ENCODE assay signal across 1 cellular context in the genomic region with DNA sequence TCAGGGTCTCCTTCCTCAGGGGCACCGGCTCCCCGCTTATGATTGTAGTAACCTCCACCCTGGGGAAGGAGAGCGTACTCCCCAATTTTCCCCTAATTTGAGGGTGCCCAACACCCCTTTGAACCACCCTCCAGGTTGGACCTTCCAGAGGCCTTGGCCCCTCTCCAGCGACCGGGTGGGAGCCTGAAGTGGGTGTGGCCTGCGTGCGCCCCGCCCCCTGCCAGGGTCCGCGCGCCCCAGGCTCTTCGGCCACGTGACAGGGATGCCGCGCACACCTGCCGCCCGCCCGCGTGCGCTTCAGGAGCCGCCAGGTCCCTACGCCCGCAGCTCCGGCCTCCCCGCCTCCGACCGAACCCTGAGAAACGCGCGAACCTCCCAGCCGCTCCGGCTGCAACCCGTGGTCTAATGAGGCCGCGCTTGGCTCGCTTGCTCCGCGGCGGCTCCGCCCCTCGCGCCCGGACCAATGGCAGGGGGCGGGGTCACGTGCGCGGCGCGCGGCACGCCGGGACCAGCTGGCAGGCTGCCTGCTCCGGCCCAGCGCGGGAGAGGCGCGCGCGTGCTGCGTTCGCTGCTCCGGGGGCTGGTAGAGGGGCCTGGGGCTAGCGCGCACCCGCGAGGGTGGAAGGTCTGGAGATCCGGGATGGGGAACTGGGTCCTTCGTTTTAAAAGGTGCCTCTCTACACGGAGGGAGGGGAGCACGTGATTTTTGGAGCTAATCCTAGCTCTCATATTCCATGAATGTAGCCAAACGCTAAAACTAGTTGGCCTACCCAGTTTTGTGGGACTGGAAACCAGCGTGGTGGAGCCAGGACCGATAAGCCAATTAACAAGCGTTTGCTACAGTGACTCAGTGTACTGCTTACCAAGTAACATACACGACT.
TF ChIP-seq lines count a peak whose summit lies in the region.

A gene (minus strand): TSS at position 404 of the 881 bp plus-strand sequence. CDS start 618 bp downstream, outside the sequence.

TF ChIP-seq in HepG2, 621 proteins besides CTCF, POLR2A, EP300 and RAD21 (continued from another document and continues in another):
- TF ChIP-seq, protein P1, sequence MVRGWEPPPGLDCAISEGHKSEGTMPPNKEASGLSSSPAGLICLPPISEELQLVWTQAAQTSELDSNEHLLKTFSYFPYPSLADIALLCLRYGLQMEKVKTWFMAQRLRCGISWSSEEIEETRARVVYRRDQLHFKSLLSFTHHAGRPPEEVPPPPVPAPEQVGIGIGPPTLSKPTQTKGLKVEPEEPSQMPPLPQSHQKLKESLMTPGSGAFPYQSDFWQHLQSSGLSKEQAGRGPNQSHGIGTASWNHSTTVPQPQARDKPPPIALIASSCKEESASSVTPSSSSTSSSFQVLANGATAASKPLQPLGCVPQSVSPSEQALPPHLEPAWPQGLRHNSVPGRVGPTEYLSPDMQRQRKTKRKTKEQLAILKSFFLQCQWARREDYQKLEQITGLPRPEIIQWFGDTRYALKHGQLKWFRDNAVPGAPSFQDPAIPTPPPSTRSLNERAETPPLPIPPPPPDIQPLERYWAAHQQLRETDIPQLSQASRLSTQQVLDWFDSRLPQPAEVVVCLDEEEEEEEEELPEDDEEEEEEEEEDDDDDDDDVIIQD (CRISPR knock-in tag; IDR thresholded peaks at IDR 0.05; ENCODE audit: low read depth): 0 out of 2 replicates have a peak, but pooled peaks have one; percentile 6
- TF ChIP-seq RARG (CRISPR knock-in tag; IDR thresholded peaks at IDR 0.05; ENCODE audit: low read depth): 0 out of 2 replicates have a peak, but pooled peaks have one; percentile 81
- no peak for TF ChIP-seq HNRNPH1 (optimal IDR thresholded peaks at IDR 0.05; ENCODE audit: low read depth, low read length)
- TF ChIP-seq, protein P2, sequence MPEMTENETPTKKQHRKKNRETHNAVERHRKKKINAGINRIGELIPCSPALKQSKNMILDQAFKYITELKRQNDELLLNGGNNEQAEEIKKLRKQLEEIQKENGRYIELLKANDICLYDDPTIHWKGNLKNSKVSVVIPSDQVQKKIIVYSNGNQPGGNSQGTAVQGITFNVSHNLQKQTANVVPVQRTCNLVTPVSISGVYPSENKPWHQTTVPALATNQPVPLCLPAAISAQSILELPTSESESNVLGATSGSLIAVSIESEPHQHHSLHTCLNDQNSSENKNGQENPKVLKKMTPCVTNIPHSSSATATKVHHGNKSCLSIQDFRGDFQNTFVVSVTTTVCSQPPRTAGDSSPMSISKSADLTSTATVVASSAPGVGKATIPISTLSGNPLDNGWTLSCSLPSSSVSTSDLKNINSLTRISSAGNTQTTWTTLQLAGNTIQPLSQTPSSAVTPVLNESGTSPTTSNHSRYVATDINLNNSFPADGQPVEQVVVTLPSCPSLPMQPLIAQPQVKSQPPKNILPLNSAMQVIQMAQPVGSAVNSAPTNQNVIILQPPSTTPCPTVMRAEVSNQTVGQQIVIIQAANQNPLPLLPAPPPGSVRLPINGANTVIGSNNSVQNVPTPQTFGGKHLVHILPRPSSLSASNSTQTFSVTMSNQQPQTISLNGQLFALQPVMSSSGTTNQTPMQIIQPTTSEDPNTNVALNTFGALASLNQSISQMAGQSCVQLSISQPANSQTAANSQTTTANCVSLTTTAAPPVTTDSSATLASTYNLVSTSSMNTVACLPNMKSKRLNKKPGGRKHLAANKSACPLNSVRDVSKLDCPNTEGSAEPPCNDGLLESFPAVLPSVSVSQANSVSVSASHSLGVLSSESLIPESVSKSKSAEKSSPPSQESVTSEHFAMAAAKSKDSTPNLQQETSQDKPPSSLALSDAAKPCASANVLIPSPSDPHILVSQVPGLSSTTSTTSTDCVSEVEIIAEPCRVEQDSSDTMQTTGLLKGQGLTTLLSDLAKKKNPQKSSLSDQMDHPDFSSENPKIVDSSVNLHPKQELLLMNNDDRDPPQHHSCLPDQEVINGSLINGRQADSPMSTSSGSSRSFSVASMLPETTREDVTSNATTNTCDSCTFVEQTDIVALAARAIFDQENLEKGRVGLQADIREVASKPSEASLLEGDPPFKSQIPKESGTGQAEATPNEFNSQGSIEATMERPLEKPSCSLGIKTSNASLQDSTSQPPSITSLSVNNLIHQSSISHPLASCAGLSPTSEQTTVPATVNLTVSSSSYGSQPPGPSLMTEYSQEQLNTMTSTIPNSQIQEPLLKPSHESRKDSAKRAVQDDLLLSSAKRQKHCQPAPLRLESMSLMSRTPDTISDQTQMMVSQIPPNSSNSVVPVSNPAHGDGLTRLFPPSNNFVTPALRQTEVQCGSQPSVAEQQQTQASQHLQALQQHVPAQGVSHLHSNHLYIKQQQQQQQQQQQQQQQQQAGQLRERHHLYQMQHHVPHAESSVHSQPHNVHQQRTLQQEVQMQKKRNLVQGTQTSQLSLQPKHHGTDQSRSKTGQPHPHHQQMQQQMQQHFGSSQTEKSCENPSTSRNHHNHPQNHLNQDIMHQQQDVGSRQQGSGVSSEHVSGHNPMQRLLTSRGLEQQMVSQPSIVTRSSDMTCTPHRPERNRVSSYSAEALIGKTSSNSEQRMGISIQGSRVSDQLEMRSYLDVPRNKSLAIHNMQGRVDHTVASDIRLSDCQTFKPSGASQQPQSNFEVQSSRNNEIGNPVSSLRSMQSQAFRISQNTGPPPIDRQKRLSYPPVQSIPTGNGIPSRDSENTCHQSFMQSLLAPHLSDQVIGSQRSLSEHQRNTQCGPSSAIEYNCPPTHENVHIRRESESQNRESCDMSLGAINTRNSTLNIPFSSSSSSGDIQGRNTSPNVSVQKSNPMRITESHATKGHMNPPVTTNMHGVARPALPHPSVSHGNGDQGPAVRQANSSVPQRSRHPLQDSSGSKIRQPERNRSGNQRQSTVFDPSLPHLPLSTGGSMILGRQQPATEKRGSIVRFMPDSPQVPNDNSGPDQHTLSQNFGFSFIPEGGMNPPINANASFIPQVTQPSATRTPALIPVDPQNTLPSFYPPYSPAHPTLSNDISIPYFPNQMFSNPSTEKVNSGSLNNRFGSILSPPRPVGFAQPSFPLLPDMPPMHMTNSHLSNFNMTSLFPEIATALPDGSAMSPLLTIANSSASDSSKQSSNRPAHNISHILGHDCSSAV (CRISPR knock-in tag; IDR thresholded peaks at IDR 0.05; ENCODE audit: borderline replicate concordance): 0 out of 2 replicates have a peak, but pooled peaks have one; percentile 66
- TF ChIP-seq RFX3 (CRISPR knock-in tag; IDR thresholded peaks at IDR 0.05): no peak
- peak; percentile 51 for TF ChIP-seq AGO2 (optimal IDR thresholded peaks at IDR 0.05; ENCODE audit: low read depth, low read length)
- TF ChIP-seq, protein P3, sequence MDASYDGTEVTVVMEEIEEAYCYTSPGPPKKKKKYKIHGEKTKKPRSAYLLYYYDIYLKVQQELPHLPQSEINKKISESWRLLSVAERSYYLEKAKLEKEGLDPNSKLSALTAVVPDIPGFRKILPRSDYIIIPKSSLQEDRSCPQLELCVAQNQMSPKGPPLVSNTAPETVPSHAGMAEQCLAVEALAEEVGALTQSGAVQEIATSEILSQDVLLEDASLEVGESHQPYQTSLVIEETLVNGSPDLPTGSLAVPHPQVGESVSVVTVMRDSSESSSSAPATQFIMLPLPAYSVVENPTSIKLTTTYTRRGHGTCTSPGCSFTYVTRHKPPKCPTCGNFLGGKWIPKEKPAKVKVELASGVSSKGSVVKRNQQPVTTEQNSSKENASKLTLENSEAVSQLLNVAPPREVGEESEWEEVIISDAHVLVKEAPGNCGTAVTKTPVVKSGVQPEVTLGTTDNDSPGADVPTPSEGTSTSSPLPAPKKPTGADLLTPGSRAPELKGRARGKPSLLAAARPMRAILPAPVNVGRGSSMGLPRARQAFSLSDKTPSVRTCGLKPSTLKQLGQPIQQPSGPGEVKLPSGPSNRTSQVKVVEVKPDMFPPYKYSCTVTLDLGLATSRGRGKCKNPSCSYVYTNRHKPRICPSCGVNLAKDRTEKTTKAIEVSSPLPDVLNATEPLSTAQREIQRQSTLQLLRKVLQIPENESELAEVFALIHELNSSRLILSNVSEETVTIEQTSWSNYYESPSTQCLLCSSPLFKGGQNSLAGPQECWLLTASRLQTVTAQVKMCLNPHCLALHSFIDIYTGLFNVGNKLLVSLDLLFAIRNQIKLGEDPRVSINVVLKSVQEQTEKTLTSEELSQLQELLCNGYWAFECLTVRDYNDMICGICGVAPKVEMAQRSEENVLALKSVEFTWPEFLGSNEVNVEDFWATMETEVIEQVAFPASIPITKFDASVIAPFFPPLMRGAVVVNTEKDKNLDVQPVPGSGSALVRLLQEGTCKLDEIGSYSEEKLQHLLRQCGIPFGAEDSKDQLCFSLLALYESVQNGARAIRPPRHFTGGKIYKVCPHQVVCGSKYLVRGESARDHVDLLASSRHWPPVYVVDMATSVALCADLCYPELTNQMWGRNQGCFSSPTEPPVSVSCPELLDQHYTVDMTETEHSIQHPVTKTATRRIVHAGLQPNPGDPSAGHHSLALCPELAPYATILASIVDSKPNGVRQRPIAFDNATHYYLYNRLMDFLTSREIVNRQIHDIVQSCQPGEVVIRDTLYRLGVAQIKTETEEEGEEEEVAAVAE (CRISPR knock-in tag; IDR thresholded peaks at IDR 0.05; ENCODE audit: borderline replicate concordance): no peak
- no peak for TF ChIP-seq HNRNPUL1 (IDR thresholded peaks at IDR 0.05; ENCODE audit: low read depth, low read length)
- peak; percentile 96 for TF ChIP-seq MYC (CRISPR knock-in tag; IDR thresholded peaks at IDR 0.05; ENCODE audit: borderline replicate concordance)
- TF ChIP-seq ZNF30 (CRISPR knock-in tag; IDR thresholded peaks at IDR 0.05): peak; percentile 93
- peak; percentile 56; the same call in 1 of the 2 replicates for TF ChIP-seq KDM4B (CRISPR knock-in tag; IDR thresholded peaks at IDR 0.05)
- no peak for TF ChIP-seq RBAK (CRISPR knock-in tag; IDR thresholded peaks at IDR 0.05)
- TF ChIP-seq TSC22D2 (CRISPR knock-in tag; IDR thresholded peaks at IDR 0.05; ENCODE audit: borderline replicate concordance): 0 out of 2 replicates have a peak, but pooled peaks have one; percentile 81
- TF ChIP-seq CEBPB (IDR thresholded peaks at IDR 0.05; ENCODE audit: borderline replicate concordance, low read depth, low read length): no peak
- TF ChIP-seq SMYD3 (CRISPR knock-in tag; IDR thresholded peaks at IDR 0.05): no peak; the same call in 1 of the 2 replicates
- TF ChIP-seq MTF2 (CRISPR knock-in tag; IDR thresholded peaks at IDR 0.05; ENCODE audit: borderline replicate concordance): no peak
- peak; percentile 70; the same call in 1 of the 2 replicates for TF ChIP-seq ZNF331 (CRISPR knock-in tag; IDR thresholded peaks at IDR 0.05)
- TF ChIP-seq YEATS4 (CRISPR knock-in tag; IDR thresholded peaks at IDR 0.05; ENCODE audit: borderline replicate concordance): no peak; the same call in none of the 2 replicates
- TF ChIP-seq, protein P4, sequence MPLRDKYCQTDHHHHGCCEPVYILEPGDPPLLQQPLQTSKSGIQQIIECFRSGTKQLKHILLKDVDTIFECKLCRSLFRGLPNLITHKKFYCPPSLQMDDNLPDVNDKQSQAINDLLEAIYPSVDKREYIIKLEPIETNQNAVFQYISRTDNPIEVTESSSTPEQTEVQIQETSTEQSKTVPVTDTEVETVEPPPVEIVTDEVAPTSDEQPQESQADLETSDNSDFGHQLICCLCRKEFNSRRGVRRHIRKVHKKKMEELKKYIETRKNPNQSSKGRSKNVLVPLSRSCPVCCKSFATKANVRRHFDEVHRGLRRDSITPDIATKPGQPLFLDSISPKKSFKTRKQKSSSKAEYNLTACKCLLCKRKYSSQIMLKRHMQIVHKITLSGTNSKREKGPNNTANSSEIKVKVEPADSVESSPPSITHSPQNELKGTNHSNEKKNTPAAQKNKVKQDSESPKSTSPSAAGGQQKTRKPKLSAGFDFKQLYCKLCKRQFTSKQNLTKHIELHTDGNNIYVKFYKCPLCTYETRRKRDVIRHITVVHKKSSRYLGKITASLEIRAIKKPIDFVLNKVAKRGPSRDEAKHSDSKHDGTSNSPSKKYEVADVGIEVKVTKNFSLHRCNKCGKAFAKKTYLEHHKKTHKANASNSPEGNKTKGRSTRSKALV (CRISPR knock-in tag; IDR thresholded peaks at IDR 0.05): peak; percentile 51; the same call in 1 of the 2 replicates
- TF ChIP-seq NFE2L2 (IDR thresholded peaks at IDR 0.05; ENCODE audit: low read length): no peak
- TF ChIP-seq SKI (IDR thresholded peaks at IDR 0.05; ENCODE audit: partially characterized antibody): peak; percentile 26
- 0 out of 2 replicates have a peak, but pooled peaks have one; percentile 23 for TF ChIP-seq SP1 (IDR thresholded peaks at IDR 0.05)
- peak; percentile 91 for TF ChIP-seq SP1 (CRISPR knock-in tag; IDR thresholded peaks at IDR 0.05)
- peak; percentile 93 for TF ChIP-seq RBFOX2 (IDR thresholded peaks at IDR 0.05; ENCODE audit: low read depth, low read length)
- TF ChIP-seq ZBTB1 (CRISPR knock-in tag; IDR thresholded peaks at IDR 0.05; ENCODE audit: borderline replicate concordance): no peak
- peak; percentile 82 for TF ChIP-seq ZNF138 (CRISPR knock-in tag; IDR thresholded peaks at IDR 0.05; ENCODE audit: low read depth)
- TF ChIP-seq SP4 (CRISPR knock-in tag; IDR thresholded peaks at IDR 0.05): peak; percentile 94
- TF ChIP-seq, protein P5, sequence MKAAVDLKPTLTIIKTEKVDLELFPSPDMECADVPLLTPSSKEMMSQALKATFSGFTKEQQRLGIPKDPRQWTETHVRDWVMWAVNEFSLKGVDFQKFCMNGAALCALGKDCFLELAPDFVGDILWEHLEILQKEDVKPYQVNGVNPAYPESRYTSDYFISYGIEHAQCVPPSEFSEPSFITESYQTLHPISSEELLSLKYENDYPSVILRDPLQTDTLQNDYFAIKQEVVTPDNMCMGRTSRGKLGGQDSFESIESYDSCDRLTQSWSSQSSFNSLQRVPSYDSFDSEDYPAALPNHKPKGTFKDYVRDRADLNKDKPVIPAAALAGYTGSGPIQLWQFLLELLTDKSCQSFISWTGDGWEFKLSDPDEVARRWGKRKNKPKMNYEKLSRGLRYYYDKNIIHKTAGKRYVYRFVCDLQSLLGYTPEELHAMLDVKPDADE (CRISPR knock-in tag; IDR thresholded peaks at IDR 0.05): peak; percentile 84; the same call in 1 of the 2 replicates
- TF ChIP-seq, protein P6, sequence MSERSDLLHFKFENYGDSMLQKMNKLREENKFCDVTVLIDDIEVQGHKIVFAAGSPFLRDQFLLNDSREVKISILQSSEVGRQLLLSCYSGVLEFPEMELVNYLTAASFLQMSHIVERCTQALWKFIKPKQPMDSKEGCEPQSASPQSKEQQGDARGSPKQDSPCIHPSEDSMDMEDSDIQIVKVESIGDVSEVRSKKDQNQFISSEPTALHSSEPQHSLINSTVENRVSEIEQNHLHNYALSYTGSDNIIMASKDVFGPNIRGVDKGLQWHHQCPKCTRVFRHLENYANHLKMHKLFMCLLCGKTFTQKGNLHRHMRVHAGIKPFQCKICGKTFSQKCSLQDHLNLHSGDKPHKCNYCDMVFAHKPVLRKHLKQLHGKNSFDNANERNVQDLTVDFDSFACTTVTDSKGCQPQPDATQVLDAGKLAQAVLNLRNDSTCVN (CRISPR knock-in tag; IDR thresholded peaks at IDR 0.05; ENCODE audit: borderline replicate concordance): peak; percentile 27; the same call in 1 of the 2 replicates
- TF ChIP-seq, protein P7, sequence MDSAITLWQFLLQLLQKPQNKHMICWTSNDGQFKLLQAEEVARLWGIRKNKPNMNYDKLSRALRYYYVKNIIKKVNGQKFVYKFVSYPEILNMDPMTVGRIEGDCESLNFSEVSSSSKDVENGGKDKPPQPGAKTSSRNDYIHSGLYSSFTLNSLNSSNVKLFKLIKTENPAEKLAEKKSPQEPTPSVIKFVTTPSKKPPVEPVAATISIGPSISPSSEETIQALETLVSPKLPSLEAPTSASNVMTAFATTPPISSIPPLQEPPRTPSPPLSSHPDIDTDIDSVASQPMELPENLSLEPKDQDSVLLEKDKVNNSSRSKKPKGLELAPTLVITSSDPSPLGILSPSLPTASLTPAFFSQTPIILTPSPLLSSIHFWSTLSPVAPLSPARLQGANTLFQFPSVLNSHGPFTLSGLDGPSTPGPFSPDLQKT (CRISPR knock-in tag; IDR thresholded peaks at IDR 0.05; ENCODE audit: borderline replicate concordance): peak; percentile 57; the same call in 1 of the 2 replicates
- peak; percentile 47; the same call in 1 of the 2 replicates for TF ChIP-seq CC2D1A (CRISPR knock-in tag; IDR thresholded peaks at IDR 0.05)
